In the genomic region with DNA sequence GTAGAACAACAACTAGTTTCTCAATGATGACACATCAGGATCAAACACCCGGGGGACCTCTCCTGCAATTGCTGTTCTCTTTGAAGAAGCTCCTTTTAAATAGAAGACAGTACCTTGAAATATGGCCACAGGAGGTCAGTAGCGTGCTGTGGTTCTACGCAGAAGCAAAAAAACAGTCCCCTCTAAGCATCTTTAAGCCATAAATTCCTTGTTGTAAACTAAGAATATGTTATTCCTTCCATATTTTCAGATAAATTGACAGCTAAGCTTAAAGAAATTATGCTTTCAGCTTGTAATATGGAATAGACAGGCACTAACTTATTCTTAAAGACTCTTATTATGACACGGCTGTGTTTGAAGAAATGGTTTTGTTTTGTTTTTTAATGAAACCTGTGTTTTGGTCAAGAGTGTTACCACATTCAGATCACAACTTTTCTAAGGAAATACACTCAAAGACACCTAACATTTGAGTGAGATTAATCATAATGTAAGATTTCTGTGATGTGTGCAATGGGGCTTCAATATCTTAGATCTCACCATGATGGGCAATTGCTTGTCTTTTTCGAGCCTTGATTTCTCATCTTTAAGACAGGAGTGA, we compare ENCODE assay signal across 1 cellular context.
TF ChIP-seq lines count a peak whose summit lies in the region.

No MANE protein-coding gene starts in this region.

TF ChIP-seq in GM23338, 12 proteins besides CTCF, POLR2A, EP300 and RAD21 (continued from another document):
- TF ChIP-seq, protein P1, sequence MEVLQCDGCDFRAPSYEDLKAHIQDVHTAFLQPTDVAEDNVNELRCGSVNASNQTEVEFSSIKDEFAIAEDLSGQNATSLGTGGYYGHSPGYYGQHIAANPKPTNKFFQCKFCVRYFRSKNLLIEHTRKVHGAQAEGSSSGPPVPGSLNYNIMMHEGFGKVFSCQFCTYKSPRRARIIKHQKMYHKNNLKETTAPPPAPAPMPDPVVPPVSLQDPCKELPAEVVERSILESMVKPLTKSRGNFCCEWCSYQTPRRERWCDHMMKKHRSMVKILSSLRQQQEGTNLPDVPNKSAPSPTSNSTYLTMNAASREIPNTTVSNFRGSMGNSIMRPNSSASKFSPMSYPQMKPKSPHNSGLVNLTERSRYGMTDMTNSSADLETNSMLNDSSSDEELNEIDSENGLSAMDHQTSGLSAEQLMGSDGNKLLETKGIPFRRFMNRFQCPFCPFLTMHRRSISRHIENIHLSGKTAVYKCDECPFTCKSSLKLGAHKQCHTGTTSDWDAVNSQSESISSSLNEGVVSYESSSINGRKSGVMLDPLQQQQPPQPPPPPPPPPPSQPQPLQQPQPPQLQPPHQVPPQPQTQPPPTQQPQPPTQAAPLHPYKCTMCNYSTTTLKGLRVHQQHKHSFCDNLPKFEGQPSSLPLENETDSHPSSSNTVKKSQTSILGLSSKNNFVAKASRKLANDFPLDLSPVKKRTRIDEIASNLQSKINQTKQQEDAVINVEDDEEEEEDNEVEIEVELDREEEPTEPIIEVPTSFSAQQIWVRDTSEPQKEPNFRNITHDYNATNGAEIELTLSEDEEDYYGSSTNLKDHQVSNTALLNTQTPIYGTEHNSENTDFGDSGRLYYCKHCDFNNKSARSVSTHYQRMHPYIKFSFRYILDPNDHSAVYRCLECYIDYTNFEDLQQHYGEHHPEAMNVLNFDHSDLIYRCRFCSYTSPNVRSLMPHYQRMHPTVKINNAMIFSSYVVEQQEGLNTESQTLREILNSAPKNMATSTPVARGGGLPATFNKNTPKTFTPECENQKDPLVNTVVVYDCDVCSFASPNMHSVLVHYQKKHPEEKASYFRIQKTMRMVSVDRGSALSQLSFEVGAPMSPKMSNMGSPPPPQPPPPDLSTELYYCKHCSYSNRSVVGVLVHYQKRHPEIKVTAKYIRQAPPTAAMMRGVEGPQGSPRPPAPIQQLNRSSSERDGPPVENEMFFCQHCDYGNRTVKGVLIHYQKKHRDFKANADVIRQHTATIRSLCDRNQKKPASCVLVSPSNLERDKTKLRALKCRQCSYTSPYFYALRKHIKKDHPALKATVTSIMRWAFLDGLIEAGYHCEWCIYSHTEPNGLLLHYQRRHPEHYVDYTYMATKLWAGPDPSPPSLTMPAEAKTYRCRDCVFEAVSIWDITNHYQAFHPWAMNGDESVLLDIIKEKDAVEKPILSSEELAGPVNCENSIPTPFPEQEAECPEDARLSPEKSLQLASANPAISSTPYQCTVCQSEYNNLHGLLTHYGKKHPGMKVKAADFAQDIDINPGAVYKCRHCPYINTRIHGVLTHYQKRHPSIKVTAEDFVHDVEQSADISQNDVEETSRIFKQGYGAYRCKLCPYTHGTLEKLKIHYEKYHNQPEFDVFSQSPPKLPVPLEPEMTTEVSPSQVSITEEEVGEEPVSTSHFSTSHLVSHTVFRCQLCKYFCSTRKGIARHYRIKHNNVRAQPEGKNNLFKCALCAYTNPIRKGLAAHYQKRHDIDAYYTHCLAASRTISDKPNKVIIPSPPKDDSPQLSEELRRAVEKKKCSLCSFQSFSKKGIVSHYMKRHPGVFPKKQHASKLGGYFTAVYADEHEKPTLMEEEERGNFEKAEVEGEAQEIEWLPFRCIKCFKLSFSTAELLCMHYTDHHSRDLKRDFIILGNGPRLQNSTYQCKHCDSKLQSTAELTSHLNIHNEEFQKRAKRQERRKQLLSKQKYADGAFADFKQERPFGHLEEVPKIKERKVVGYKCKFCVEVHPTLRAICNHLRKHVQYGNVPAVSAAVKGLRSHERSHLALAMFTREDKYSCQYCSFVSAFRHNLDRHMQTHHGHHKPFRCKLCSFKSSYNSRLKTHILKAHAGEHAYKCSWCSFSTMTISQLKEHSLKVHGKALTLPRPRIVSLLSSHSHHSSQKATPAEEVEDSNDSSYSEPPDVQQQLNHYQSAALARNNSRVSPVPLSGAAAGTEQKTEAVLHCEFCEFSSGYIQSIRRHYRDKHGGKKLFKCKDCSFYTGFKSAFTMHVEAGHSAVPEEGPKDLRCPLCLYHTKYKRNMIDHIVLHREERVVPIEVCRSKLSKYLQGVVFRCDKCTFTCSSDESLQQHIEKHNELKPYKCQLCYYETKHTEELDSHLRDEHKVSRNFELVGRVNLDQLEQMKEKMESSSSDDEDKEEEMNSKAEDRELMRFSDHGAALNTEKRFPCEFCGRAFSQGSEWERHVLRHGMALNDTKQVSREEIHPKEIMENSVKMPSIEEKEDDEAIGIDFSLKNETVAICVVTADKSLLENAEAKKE (CRISPR knock-in tag; IDR thresholded peaks at IDR 0.05) = no peak
- TF ChIP-seq, protein P2, sequence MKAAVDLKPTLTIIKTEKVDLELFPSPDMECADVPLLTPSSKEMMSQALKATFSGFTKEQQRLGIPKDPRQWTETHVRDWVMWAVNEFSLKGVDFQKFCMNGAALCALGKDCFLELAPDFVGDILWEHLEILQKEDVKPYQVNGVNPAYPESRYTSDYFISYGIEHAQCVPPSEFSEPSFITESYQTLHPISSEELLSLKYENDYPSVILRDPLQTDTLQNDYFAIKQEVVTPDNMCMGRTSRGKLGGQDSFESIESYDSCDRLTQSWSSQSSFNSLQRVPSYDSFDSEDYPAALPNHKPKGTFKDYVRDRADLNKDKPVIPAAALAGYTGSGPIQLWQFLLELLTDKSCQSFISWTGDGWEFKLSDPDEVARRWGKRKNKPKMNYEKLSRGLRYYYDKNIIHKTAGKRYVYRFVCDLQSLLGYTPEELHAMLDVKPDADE (IDR thresholded peaks at IDR 0.05) = no peak
- TF ChIP-seq ZNF114 (CRISPR knock-in tag; IDR thresholded peaks at IDR 0.05) (no peak), EZH2 (IDR thresholded peaks at IDR 0.05; ENCODE audit: low read depth, unreplicated experiment) (no peak), ZNF331 (CRISPR knock-in tag; IDR thresholded peaks at IDR 0.05; ENCODE audit: low read depth) (no peak)
